22 cellular contexts compared by ENCODE assay signal in genomic region chr11:108859510-108859909, GRCh38.
DNase-seq lines count a peak whose midpoint lies in the region; ATAC-seq, FAIRE-seq and TF ChIP-seq lines count a peak whose summit lies in the region.
"Had no signal": no experiment of that assay in that cellular context is flagged by ENCODE, and none has a peak within 500 bp of the region (broad histone marks: within the 10 kb centered on the region; RNA-seq: fewer than 3 reads in every experiment).

No MANE protein-coding gene starts in this region.

- ATAC-seq in HG02763 (IDR thresholded peaks at IDR 0.05; ENCODE audit: unreplicated experiment) (no peak), GM19035 (IDR thresholded peaks at IDR 0.05; ENCODE audit: unreplicated experiment) (no peak)
- no peak for ATAC-seq in activated CD4-positive, alpha-beta T cell treated with anti-CD3 and anti-CD28 coated beads for 36 hours
- ATAC-seq: GM12878 had no signal

- no peak overlapping the region for H3K4me3 ChIP-seq in HEK293 (ENCODE audit: low read depth, low read length)
- H3K4me3 ChIP-seq: BLaER1, GM12878, GM23248 had no signal

- FAIRE-seq in RCC 7860 (lab: Jason Lieb, UNC), result peak; percentile 32
- FAIRE-seq: GM12878 had no signal

- CTCF ChIA-PET in HEK293 (lab: Yijun Ruan, JAX), result no interaction called here
- CTCF ChIA-PET in activated CD4-positive, alpha-beta T cell treated with anti-CD3 and anti-CD28 coated beads for 36 hours (lab: Charles Lee), result no interaction called here

- no peaks in the 10 kb centered on the region for H3K4me1 ChIP-seq in HEK293 (ENCODE audit: control insufficient read depth, insufficient read depth, low read length)

- H3K36me3 Mint-ChIP-seq in chondrocyte (ENCODE audit: low read depth), result peaks cover 2% of the 10 kb centered on the region
- peaks cover 10% of the 10 kb centered on the region for H3K36me3 Mint-ChIP-seq in activated CD4-positive, alpha-beta T cell treated with anti-CD3 and anti-CD28 coated beads for 36 hours (ENCODE audit: low read depth)

- no peak overlapping the region for H3K4me3 Mint-ChIP-seq in chondrocyte (ENCODE audit: unreplicated experiment)
- no peak overlapping the region for H3K4me3 Mint-ChIP-seq in activated CD4-positive, alpha-beta T cell treated with anti-CD3 and anti-CD28 coated beads for 36 hours
- H3K4me3 Mint-ChIP-seq: CD4-positive, alpha-beta memory T cell had no signal

- TF ChIP-seq CTCF in HEK293 (tag by site-specific recombination; IDR thresholded peaks at IDR 0.05), result no peak
- TF ChIP-seq CTCF in chondrocyte (IDR thresholded peaks at IDR 0.05), result no peak

- H3K4me1 Mint-ChIP-seq in chondrocyte (ENCODE audit: low read depth), result peaks cover 32% of the 10 kb centered on the region
- peaks cover 7% of the 10 kb centered on the region for H3K4me1 Mint-ChIP-seq in activated CD4-positive, alpha-beta T cell treated with anti-CD3 and anti-CD28 coated beads for 36 hours

- H3K27me3 Mint-ChIP-seq in chondrocyte (ENCODE audit: low read depth), result no peaks in the 10 kb centered on the region
- no peaks in the 10 kb centered on the region for H3K27me3 Mint-ChIP-seq in activated CD4-positive, alpha-beta T cell treated with anti-CD3 and anti-CD28 coated beads for 36 hours
- H3K27me3 Mint-ChIP-seq: CD4-positive, alpha-beta memory T cell had no signal

- intact Hi-C loops in activated CD4-positive, alpha-beta T cell treated with anti-CD3 and anti-CD28 coated beads for 36 hours (cut with DNase I, micrococcal nuclease), result no loop called here
- intact Hi-C loops in posterior cingulate gyrus (cut with DNase I), result no loop called here

- POLR2A ChIA-PET in HEK293 (lab: Yijun Ruan, JAX), result no interaction called here
- POLR2A ChIA-PET in activated CD4-positive, alpha-beta T cell treated with anti-CD3 and anti-CD28 coated beads for 36 hours (lab: Charles Lee), result no interaction called here

- H3K27ac ChIP-seq in HEK293 (ENCODE audit: extremely low read depth, low read depth, low read length), result no peak overlapping the region
- H3K27ac ChIP-seq: BLaER1, GM23248, RWPE1 had no signal

- no peaks in the 10 kb centered on the region for H3K36me3 ChIP-seq in HEK293 (ENCODE audit: control insufficient read depth in 2 of 2, insufficient read depth in 1 of 2, low read length in 2 of 2)

- no peaks in the 10 kb centered on the region for H3K9me3 ChIP-seq in HEK293 (ENCODE audit: control insufficient read depth, insufficient read depth, low read depth, low read length)
- H3K9me3 ChIP-seq: BLaER1 had no signal

- H3K27ac Mint-ChIP-seq in chondrocyte (ENCODE audit: unreplicated experiment), result peak overlapping the region; percentile 25
- no peak overlapping the region for H3K27ac Mint-ChIP-seq in activated CD4-positive, alpha-beta T cell treated with anti-CD3 and anti-CD28 coated beads for 36 hours

- DNase-seq in Daoy (ENCODE audit: low read depth) (peak; percentile 17), RCC 7860 (ENCODE audit: low spot score) (no peak), chondrocyte (ENCODE audit: low spot score) (no peak), posterior cingulate gyrus (no peak)
- no peak for DNase-seq in activated CD4-positive, alpha-beta T cell treated with anti-CD3 and anti-CD28 coated beads for 36 hours
- DNase-seq: CD4-positive, alpha-beta memory T cell; DMS153; EL; GM23248; KBM-7; NCI-H1436 treated with DMSO at 0.1 percent for 48 hours; NCI-H2029; NCI-H2171 treated with DMSO at 0.1 percent for 48 hours; NCI-H446 treated with DMSO at 0.1 percent for 48 hours; NCI-H774; OCI-M1 had no signal

- H3K9me3 Mint-ChIP-seq in chondrocyte (ENCODE audit: low read depth), result no peaks in the 10 kb centered on the region
- H3K9me3 Mint-ChIP-seq in activated CD4-positive, alpha-beta T cell treated with anti-CD3 and anti-CD28 coated beads for 36 hours (ENCODE audit: low read depth), result no peaks in the 10 kb centered on the region
- H3K9me3 Mint-ChIP-seq: CD4-positive, alpha-beta memory T cell had no signal

TF ChIP-seq in HEK293, 187 proteins besides CTCF, POLR2A, EP300 and RAD21:
- TF ChIP-seq ZNF596 (tag by site-specific recombination; IDR thresholded peaks at IDR 0.05), result no peak
- no peak for TF ChIP-seq ZSCAN16 (tag by site-specific recombination; IDR thresholded peaks at IDR 0.05)
- TF ChIP-seq ZNF843 (tag by site-specific recombination; IDR thresholded peaks at IDR 0.05), result peak; percentile 77
- peak; percentile 61; the same call in 1 of the 2 replicates for TF ChIP-seq ZNF10 (tag by site-specific recombination; IDR thresholded peaks at IDR 0.05)
- TF ChIP-seq ZNF112 (tag by site-specific recombination; IDR thresholded peaks at IDR 0.05), result no peak
- no peak for TF ChIP-seq ZNF26 (tag by site-specific recombination; IDR thresholded peaks at IDR 0.05)
- peak; percentile 36; the same call in 1 of the 2 replicates for TF ChIP-seq GFI1B (tag by site-specific recombination; IDR thresholded peaks at IDR 0.05)
- TF ChIP-seq OSR2 (tag by site-specific recombination; IDR thresholded peaks at IDR 0.05), result 0 out of 2 replicates have a peak, but pooled peaks have one; percentile 23
- no peak for TF ChIP-seq ZNF571 (tag by site-specific recombination; IDR thresholded peaks at IDR 0.05)
- peak; percentile 82 for TF ChIP-seq FEZF1 (tag by site-specific recombination; IDR thresholded peaks at IDR 0.05)
- TF ChIP-seq ZNF768 (tag by site-specific recombination; IDR thresholded peaks at IDR 0.05), result no peak
- TF ChIP-seq PRDM4 (tag by site-specific recombination; IDR thresholded peaks at IDR 0.05), result peak; percentile 52
- 0 out of 2 replicates have a peak, but pooled peaks have one; percentile 25 for TF ChIP-seq ZXDB (tag by site-specific recombination; IDR thresholded peaks at IDR 0.05)
